13 cellular contexts compared by ENCODE assay signal in the genomic region with DNA sequence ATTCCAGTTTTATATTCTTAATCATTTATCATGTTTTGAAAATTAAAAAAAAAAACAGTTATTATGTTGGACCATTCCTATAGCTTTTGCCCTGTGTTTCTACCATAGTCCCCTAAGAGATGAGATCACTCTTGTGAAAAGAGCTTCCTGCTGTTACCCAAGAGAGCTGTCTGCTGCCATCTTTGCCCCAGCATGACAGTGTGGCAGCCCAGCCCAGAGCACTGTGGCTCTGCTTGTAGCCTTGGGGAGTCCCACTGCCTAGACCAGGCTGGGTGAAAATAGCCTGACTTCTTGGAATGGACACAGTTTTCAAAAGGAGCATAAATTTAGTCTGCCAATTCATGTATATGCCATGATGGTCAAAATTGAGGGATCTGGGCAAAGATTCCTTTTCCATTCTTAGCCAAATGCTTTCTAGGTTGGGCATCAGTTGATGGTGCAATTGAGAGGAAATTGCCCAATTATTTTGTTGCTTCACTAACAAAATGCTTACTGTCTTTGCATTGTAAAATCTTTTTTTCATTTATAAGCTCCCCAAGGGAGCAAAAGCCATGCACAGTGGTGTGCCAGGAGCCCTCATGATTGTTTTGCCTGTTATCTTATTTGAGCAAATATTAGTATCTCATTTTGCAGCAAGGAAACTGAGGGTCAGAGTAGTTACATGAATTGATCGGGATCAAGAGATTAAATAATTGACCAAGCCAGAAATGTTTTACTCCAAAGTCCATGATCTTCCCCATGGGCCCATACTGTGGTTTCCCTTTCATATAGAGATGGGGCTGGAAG.
DNase-seq lines count a peak whose midpoint lies in the region; ATAC-seq and TF ChIP-seq lines count a peak whose summit lies in the region.
"Had no signal": no experiment of that assay in that cellular context is flagged by ENCODE, and none has a peak within 500 bp of the region (broad histone marks: within the 10 kb centered on the region; RNA-seq: fewer than 3 reads in every experiment).

No MANE protein-coding gene starts in this region.

- peaks cover 3% of the 10 kb centered on the region; the same call in 1 of the 2 replicates for H3K4me1 ChIP-seq in GM23248 (ENCODE audit: insufficient read depth)

- no peaks in the 10 kb centered on the region for H3K9me2 ChIP-seq in GM23248 (ENCODE audit: insufficient read depth)

- 94 to 95% methylated on average over 1 of the region's 1 CpG for WGBS in GM23248 (ENCODE audit: low coverage in 1 of 2, low lambda C conversion rate in 2 of 2, missing lambda C conversion rate in 2 of 2), 2 experiments

- H3K9ac ChIP-seq in GM23248: no peak overlapping the region

- POLR2A ChIA-PET in RWPE1 (lab: Yijun Ruan, JAX; ENCODE audit: low non-redundant PET): no interaction called here

- H3K27ac ChIP-seq in GM23248: no peak overlapping the region
- peak overlapping the region; percentile 76 for H3K27ac ChIP-seq in RWPE1

- ATAC-seq in GM18517 (IDR thresholded peaks at IDR 0.05; ENCODE audit: unreplicated experiment): no peak
- ATAC-seq in GM18867 (IDR thresholded peaks at IDR 0.05; ENCODE audit: unreplicated experiment): no peak
- ATAC-seq: Right ventricle myocardium inferior had no signal

- TF ChIP-seq CTCF in RWPE1 (conservative IDR thresholded peaks at IDR 0.05; ENCODE audit: low read depth) (no peak), fibroblast of the aortic adventitia (IDR thresholded peaks at IDR 0.05; ENCODE audit: insufficient read depth, low read length) (no peak)

- no peaks in the 10 kb centered on the region for H4K20me1 ChIP-seq in GM23248 (ENCODE audit: insufficient read depth)

- H3K4me3 ChIP-seq in GM23248 (no peak overlapping the region), fibroblast of the aortic adventitia (ENCODE audit: low read depth, low read length) (no peak overlapping the region)

- H3K9me3 ChIP-seq in GM23248 (ENCODE audit: low read depth): peaks cover 4% of the 10 kb centered on the region
- H3K9me3 ChIP-seq: BE2C had no signal

- no peak overlapping the region for H2AFZ ChIP-seq in GM23248

- DNase-seq in AML-193 (lab: John Stamatoyannopoulos, UW): peak; percentile 20 to 42
- peak; percentile 47 for DNase-seq in GM23248
- DNase-seq in RWPE1 (ENCODE audit: low spot score): no peak
- peak; percentile 38 for DNase-seq in fibroblast of the aortic adventitia (ENCODE audit: low read depth)
- no peak for DNase-seq in NCI-H1694 (lab: John Stamatoyannopoulos, UW)
- DNase-seq: BE2C, EL, H9, NCI-H2029 treated with DMSO at 0.1 percent for 48 hours, NCI-H526 treated with DMSO at 0.1 percent for 48 hours had no signal

- H3K36me3 ChIP-seq in GM23248 (ENCODE audit: low read depth): no peaks in the 10 kb centered on the region
- H3K36me3 ChIP-seq: BE2C had no signal

- in situ Hi-C loops in GM23248 (cut with MboI): no loop called here

- no peaks in the 10 kb centered on the region for H3K79me2 ChIP-seq in GM23248 (ENCODE audit: insufficient read depth)

- CTCF ChIA-PET in RWPE1 (lab: Yijun Ruan, JAX): no interaction called here

- no peaks in the 10 kb centered on the region for H3K27me3 ChIP-seq in GM23248 (replicated peaks; ENCODE audit: insufficient read depth)
- H3K27me3 ChIP-seq: BE2C had no signal

- peaks cover 10% of the 10 kb centered on the region for H3F3A ChIP-seq in GM23248 (ENCODE audit: insufficient read depth)

- no peak overlapping the region for H3K4me2 ChIP-seq in GM23248 (ENCODE audit: unreplicated experiment)

Comparison
In these comparisons a context has a peak if more than half of its experiments do, and no peak if none do; other contexts are left out.
1. DNase-seq: peak in AML-193 (2 of 2), GM23248 (single experiment) and fibroblast of the aortic adventitia (single experiment); none in RWPE1 (single experiment) and NCI-H1694 (single experiment).